Comparison of ENCODE assay signal across 21 cellular contexts in genomic region chr9:94979904-94980507, GRCh38.
"Had no signal": no experiment of that assay in that cellular context is flagged by ENCODE, and none has a peak within 500 bp of the region (broad histone marks: within the 10 kb centered on the region; RNA-seq: fewer than 3 reads in every experiment).

No MANE protein-coding gene starts in this region.

- H3K36me3 Mint-ChIP-seq: activated CD8-positive, alpha-beta memory T cell treated with anti-CD3 and anti-CD28 coated beads, Interleukin-2, amount 10 ng/mL, durations not matched to agents 7 days and 5 days; natural killer cell had no signal

- H3K36me3 ChIP-seq: colonic mucosa, left ventricle myocardium inferior had no signal

- H3K4me1 Mint-ChIP-seq: memory B cell had no signal

- DNase-seq: activated CD4-positive, alpha-beta memory T cell treated with anti-CD3 and anti-CD28 coated beads, Interleukin-2, amount 10 ng/mL, durations not matched to agents 7 days and 5 days; activated CD4-positive, alpha-beta T cell treated with anti-CD3 and anti-CD28 coated beads for 36 hours; activated CD8-positive, alpha-beta memory T cell treated with anti-CD3 and anti-CD28 coated beads, Interleukin-2, amount 10 ng/mL, durations not matched to agents 7 days and 5 days; activated naive CD4-positive, alpha-beta T cell; activated naive CD8-positive, alpha-beta T cell treated with anti-CD3 and anti-CD28 coated beads for 36 hours; amygdala; colonic mucosa; erythroblast; foreskin melanocyte; glutamatergic neuron; hippocampal formation; left ventricle myocardium inferior; natural killer cell; retina; stimulated activated naive CD8-positive, alpha-beta T cell treated with anti-CD3 and anti-CD28 coated beads, Interleukin-15, Interleukin-2, amounts not matched to agents 100 U/mL and 50 U/mL, for 24 hours; SW 1271 had no signal

- H3K9me3 Mint-ChIP-seq: activated CD4-positive, alpha-beta memory T cell treated with anti-CD3 and anti-CD28 coated beads, Interleukin-2, amount 10 ng/mL, durations not matched to agents 7 days and 5 days; activated naive CD8-positive, alpha-beta T cell treated with anti-CD3 and anti-CD28 coated beads for 36 hours; activated T-helper 17 cell treated with anti-CD3 and anti-CD28 coated beads, Interleukin-2, amount 50 U/mL, for 72 hours; brain; central memory CD8-positive, alpha-beta T cell; memory B cell; natural killer cell had no signal

- H3K4me1 ChIP-seq: colonic mucosa, left ventricle myocardium inferior had no signal

- H3K27me3 Mint-ChIP-seq: activated CD4-positive, alpha-beta memory T cell treated with anti-CD3 and anti-CD28 coated beads, Interleukin-2, amount 10 ng/mL, durations not matched to agents 7 days and 5 days; activated CD4-positive, alpha-beta T cell treated with anti-CD3 and anti-CD28 coated beads for 36 hours; activated naive CD8-positive, alpha-beta T cell treated with anti-CD3 and anti-CD28 coated beads for 36 hours; activated T-helper 17 cell treated with anti-CD3 and anti-CD28 coated beads, Interleukin-2, amount 50 U/mL, for 72 hours; central memory CD8-positive, alpha-beta T cell; memory B cell had no signal

- H3K27ac Mint-ChIP-seq: activated CD4-positive, alpha-beta memory T cell treated with anti-CD3 and anti-CD28 coated beads, Interleukin-2, amount 10 ng/mL, durations not matched to agents 7 days and 5 days; activated CD4-positive, alpha-beta T cell treated with anti-CD3 and anti-CD28 coated beads for 36 hours; activated CD8-positive, alpha-beta memory T cell treated with anti-CD3 and anti-CD28 coated beads, Interleukin-2, amount 10 ng/mL, durations not matched to agents 7 days and 5 days; activated naive CD8-positive, alpha-beta T cell treated with anti-CD3 and anti-CD28 coated beads for 36 hours; activated T-helper 17 cell treated with anti-CD3 and anti-CD28 coated beads, Interleukin-2, amount 50 U/mL, for 72 hours; memory B cell; natural killer cell had no signal

- H3K27ac ChIP-seq: colonic mucosa, left ventricle myocardium inferior had no signal

- H3K27me3 ChIP-seq: colonic mucosa, tibial nerve had no signal

- H3K4me3 Mint-ChIP-seq: activated CD4-positive, alpha-beta memory T cell treated with anti-CD3 and anti-CD28 coated beads, Interleukin-2, amount 10 ng/mL, durations not matched to agents 7 days and 5 days; activated CD4-positive, alpha-beta T cell treated with anti-CD3 and anti-CD28 coated beads for 36 hours; activated CD8-positive, alpha-beta memory T cell treated with anti-CD3 and anti-CD28 coated beads, Interleukin-2, amount 10 ng/mL, durations not matched to agents 7 days and 5 days; activated naive CD8-positive, alpha-beta T cell treated with anti-CD3 and anti-CD28 coated beads for 36 hours; activated T-helper 17 cell treated with anti-CD3 and anti-CD28 coated beads, Interleukin-2, amount 50 U/mL, for 72 hours; brain; central memory CD8-positive, alpha-beta T cell; memory B cell; natural killer cell had no signal

- H3K9me3 ChIP-seq: colonic mucosa, left ventricle myocardium inferior, tibial nerve had no signal

- H3K4me3 ChIP-seq: colonic mucosa, left ventricle myocardium inferior, tibial nerve had no signal
